In the genomic region with DNA sequence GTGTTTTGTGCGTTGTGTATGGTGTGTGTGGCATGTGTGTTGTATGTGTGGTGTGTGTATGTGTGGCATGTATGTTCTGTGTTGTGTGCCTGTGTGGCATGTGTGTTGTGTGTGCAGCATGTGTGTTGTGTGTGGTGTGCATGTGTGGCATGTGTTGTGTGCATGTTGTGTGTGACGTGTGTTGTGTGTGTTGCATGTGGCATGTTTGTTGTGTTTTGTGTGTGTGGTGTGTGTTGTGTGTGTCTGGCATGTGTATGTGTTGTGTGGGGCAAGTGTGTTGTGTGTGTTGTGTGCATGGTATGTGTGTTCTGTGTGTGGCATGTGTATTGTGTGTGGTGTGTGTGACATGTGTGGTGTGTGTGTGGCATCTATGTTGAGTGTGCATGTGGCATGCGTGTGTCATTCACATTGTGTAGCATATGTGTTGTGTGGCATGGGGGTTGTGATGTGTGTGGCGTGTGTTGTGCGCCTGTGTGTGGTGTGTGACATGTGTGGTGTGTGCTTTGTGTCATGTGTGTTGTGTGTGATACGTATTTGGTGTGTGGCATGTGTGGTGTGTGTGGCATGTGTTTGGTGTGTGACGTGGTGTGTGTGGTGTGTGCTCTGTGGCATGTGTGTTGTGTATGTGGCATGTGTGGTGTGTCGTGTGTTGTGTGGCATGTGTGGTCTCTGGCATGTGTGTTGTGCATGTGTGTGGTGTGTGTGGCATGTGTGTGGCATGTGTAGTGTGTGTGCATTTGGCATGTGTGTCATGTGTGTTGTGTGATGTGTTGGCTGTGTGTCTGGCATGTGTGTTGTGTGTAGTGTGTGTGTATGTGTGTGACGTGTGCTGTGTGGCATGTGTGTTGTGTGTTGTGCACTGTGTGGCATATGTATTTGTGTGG, we compare ENCODE assay signal across 20 cellular contexts. TPM values are rescaled to one million over a fixed set of nuclear protein-coding genes. Genes with fewer than 3 reads are reported as not detected.
"Had no signal": no experiment of that assay in that cellular context is flagged by ENCODE, and none has a peak within 500 bp of the region (broad histone marks: within the 10 kb centered on the region; RNA-seq: fewer than 3 reads in every experiment).

No MANE protein-coding gene starts in this region.

- DNase-seq: activated CD4-positive, alpha-beta T cell treated with anti-CD3 and anti-CD28 coated beads, Interleukin-2, amount 50 U/mL, for 1 hour; activated CD8-positive, alpha-beta memory T cell treated with anti-CD3 and anti-CD28 coated beads for 24 hours; activated naive CD8-positive, alpha-beta T cell treated with anti-CD3 and anti-CD28 coated beads for 36 hours; brain microvascular endothelial cell; effector memory CD4-positive, alpha-beta T cell; foreskin keratinocyte; glutamatergic neuron; hypothalamus; sigmoid colon; spleen; stimulated activated naive CD8-positive, alpha-beta T cell treated with anti-CD3 and anti-CD28 coated beads, Interleukin-15, amount 100 ng/mL, for 72 hours; T-helper 9 cell had no signal

- H3K9me3 Mint-ChIP-seq: activated naive CD8-positive, alpha-beta T cell treated with anti-CD3 and anti-CD28 coated beads for 36 hours; activated T-helper 1 cell treated with anti-CD3 and anti-CD28 coated beads, Interleukin-12 subunit alpha, Interleukin-12 subunit beta, Interleukin-2, Interleukin-4 antibody, amounts not matched to agents 30 ng/mL and 10 ng/mL and 1 ng/mL, durations not matched to agents 14 hours and 24 hours and 36 hours; dendritic cell treated with granulocyte-macrophage colony-stimulating factor and Interleukin-4, amounts not matched to agents 40 ng/mL and 50 ng/mL, for 4 days; mesothelial cell of epicardium; stimulated activated naive CD8-positive, alpha-beta T cell treated with anti-CD3 and anti-CD28 coated beads, Interleukin-15, amount 100 ng/mL, for 72 hours had no signal

- H3K4me1 Mint-ChIP-seq: activated naive CD8-positive, alpha-beta T cell treated with anti-CD3 and anti-CD28 coated beads for 36 hours; stimulated activated naive CD8-positive, alpha-beta T cell treated with anti-CD3 and anti-CD28 coated beads, Interleukin-15, amount 100 ng/mL, for 72 hours had no signal

- H3K4me1 ChIP-seq: foreskin keratinocyte had no signal

- H3K9me3 ChIP-seq: sigmoid colon, spleen had no signal

- H3K4me3 ChIP-seq: spleen had no signal

- H3K4me3 Mint-ChIP-seq: activated naive CD8-positive, alpha-beta T cell treated with anti-CD3 and anti-CD28 coated beads for 36 hours; activated T-helper 1 cell treated with anti-CD3 and anti-CD28 coated beads, Interleukin-12 subunit alpha, Interleukin-12 subunit beta, Interleukin-2, Interleukin-4 antibody, amounts not matched to agents 30 ng/mL and 10 ng/mL and 1 ng/mL, durations not matched to agents 14 hours and 24 hours and 36 hours; dendritic cell treated with granulocyte-macrophage colony-stimulating factor and Interleukin-4, amounts not matched to agents 40 ng/mL and 50 ng/mL, for 4 days; mesothelial cell of epicardium; stimulated activated naive CD8-positive, alpha-beta T cell treated with anti-CD3 and anti-CD28 coated beads, Interleukin-15, amount 100 ng/mL, for 72 hours had no signal

- H3K36me3 ChIP-seq: brain microvascular endothelial cell, sigmoid colon, spleen had no signal

- H3K36me3 Mint-ChIP-seq: activated naive CD8-positive, alpha-beta T cell treated with anti-CD3 and anti-CD28 coated beads for 36 hours; mesothelial cell of epicardium had no signal

- ATAC-seq: activated CD4-positive, CD25-positive, alpha-beta regulatory T cell treated with anti-CD3 and anti-CD28 coated beads, Interleukin-2, amount 50 U/mL, for 24 hours; stimulated activated naive CD8-positive, alpha-beta T cell treated with anti-CD3 and anti-CD28 coated beads, Interleukin-15, amount 100 ng/mL, for 72 hours had no signal

- H3K27ac ChIP-seq: brain microvascular endothelial cell, spleen had no signal

- H3K27me3 ChIP-seq: foreskin keratinocyte had no signal

- H3K27ac Mint-ChIP-seq: activated naive CD8-positive, alpha-beta T cell treated with anti-CD3 and anti-CD28 coated beads for 36 hours; activated T-helper 1 cell treated with anti-CD3 and anti-CD28 coated beads, Interleukin-12 subunit alpha, Interleukin-12 subunit beta, Interleukin-2, Interleukin-4 antibody, amounts not matched to agents 30 ng/mL and 10 ng/mL and 1 ng/mL, durations not matched to agents 14 hours and 24 hours and 36 hours; dendritic cell treated with granulocyte-macrophage colony-stimulating factor and Interleukin-4, amounts not matched to agents 40 ng/mL and 50 ng/mL, for 4 days; mesothelial cell of epicardium; stimulated activated naive CD8-positive, alpha-beta T cell treated with anti-CD3 and anti-CD28 coated beads, Interleukin-15, amount 100 ng/mL, for 72 hours had no signal

RNA-seq across cellular contexts. Expression of a gene that starts 46.6 kb away (rescaled TPM):
- total RNA-seq: activated naive CD8-positive, alpha-beta T cell treated with anti-CD3 and anti-CD28 coated beads for 36 hours; activated T-helper 1 cell treated with anti-CD3 and anti-CD28 coated beads, Interleukin-12 subunit alpha, Interleukin-12 subunit beta, Interleukin-2, Interleukin-4 antibody, amounts not matched to agents 30 ng/mL and 10 ng/mL and 1 ng/mL, durations not matched to agents 14 hours and 24 hours and 36 hours; mesothelial cell of epicardium; osteoblast; sigmoid colon; spleen; temporal lobe; urinary bladder had no signal
- polyA plus RNA-seq: neural cell, urinary bladder had no signal
